12 cellular contexts compared by ENCODE assay signal in genomic region chr12:91893476-91893875, GRCh38.
"Had no signal": no experiment of that assay in that cellular context is flagged by ENCODE, and none has a peak within 500 bp of the region (broad histone marks: within the 10 kb centered on the region; RNA-seq: fewer than 3 reads in every experiment).

No MANE protein-coding gene starts in this region.

- H3K27me3 ChIP-seq: gastrocnemius medialis, heart right ventricle, ovary had no signal

- H3K4me3 Mint-ChIP-seq: activated CD4-positive, alpha-beta memory T cell treated with anti-CD3 and anti-CD28 coated beads for 36 hours; type B pancreatic cell had no signal

- H3K4me3 ChIP-seq: coronary artery, gastrocnemius medialis, heart right ventricle, ovary had no signal

- H3K36me3 Mint-ChIP-seq: activated CD4-positive, alpha-beta memory T cell treated with anti-CD3 and anti-CD28 coated beads for 36 hours; type B pancreatic cell had no signal

- H3K27me3 Mint-ChIP-seq: activated CD4-positive, alpha-beta memory T cell treated with anti-CD3 and anti-CD28 coated beads for 36 hours; type B pancreatic cell had no signal

- H3K9me3 ChIP-seq: gastrocnemius medialis, heart right ventricle, ovary had no signal

- H3K9me3 Mint-ChIP-seq: activated CD4-positive, alpha-beta memory T cell treated with anti-CD3 and anti-CD28 coated beads for 36 hours; type B pancreatic cell had no signal

- DNase-seq: activated CD4-positive, alpha-beta memory T cell treated with anti-CD3 and anti-CD28 coated beads for 36 hours; activated CD8-positive, alpha-beta memory T cell treated with anti-CD3 and anti-CD28 coated beads, Interleukin-2, amount 50 U/mL, for 48 hours; activated naive CD4-positive, alpha-beta T cell treated with Interleukin-2 at 50 U/mL for 16 hours; effector CD8-positive, alpha-beta T cell; gastrocnemius medialis; heart right ventricle; ovary; stimulated activated CD4-positive, alpha-beta T cell treated with anti-CD3 and anti-CD28 coated beads, Interleukin-12 subunit alpha, Interleukin-12 subunit beta, amount 100 ng/mL, for 4 hours; stimulated activated naive CD4-positive, alpha-beta T cell treated with Interleukin-2 at 50 U/mL for 16 hours; T-helper 9 cell had no signal

- H3K4me1 ChIP-seq: gastrocnemius medialis had no signal

- H3K36me3 ChIP-seq: gastrocnemius medialis, heart right ventricle, ovary had no signal

- ATAC-seq: gastrocnemius medialis, heart right ventricle had no signal

- H3K27ac Mint-ChIP-seq: activated CD4-positive, alpha-beta memory T cell treated with anti-CD3 and anti-CD28 coated beads for 36 hours; type B pancreatic cell had no signal

- H3K27ac ChIP-seq: coronary artery, gastrocnemius medialis, heart right ventricle, ovary had no signal
